8 cellular contexts compared by ENCODE assay signal in genomic region chr11:45847908-45848316, GRCh38. TPM values are rescaled to one million over a fixed set of nuclear protein-coding genes. Genes with fewer than 3 reads are reported as not detected.
DNase-seq lines count a peak whose midpoint lies in the region; ATAC-seq and TF ChIP-seq lines count a peak whose summit lies in the region.

No MANE protein-coding gene starts in this region.

- H3K4me1 Mint-ChIP-seq in CD4-positive, alpha-beta memory T cell: peaks cover 30 to 72% (median 50%) of the 10 kb centered on the region in 4 donors
- peaks cover 34% of the 10 kb centered on the region for H3K4me1 Mint-ChIP-seq in T-helper 2 cell treated with Interferon-gamma antibody and Interleukin-4, amounts not matched to agents 5 μg/mL and 100 μg/mL, for 36 hours (ENCODE audit: low read depth)
- peaks cover 32% of the 10 kb centered on the region for H3K4me1 Mint-ChIP-seq in chondrocyte (ENCODE audit: low read depth)

- ATAC-seq in GM19455 (IDR thresholded peaks at IDR 0.05; ENCODE audit: unreplicated experiment): peak; percentile 11
- peak; percentile 49 for ATAC-seq in left colon
- ATAC-seq in GM18870 (IDR thresholded peaks at IDR 0.05; ENCODE audit: unreplicated experiment): no peak

- H3K4me3 Mint-ChIP-seq in CD4-positive, alpha-beta memory T cell: peak overlapping the region; percentile 81 to 97 (median 86)
- peak overlapping the region; percentile 87 for H3K4me3 Mint-ChIP-seq in T-helper 2 cell treated with Interferon-gamma antibody and Interleukin-4, amounts not matched to agents 5 μg/mL and 100 μg/mL, for 36 hours
- H3K4me3 Mint-ChIP-seq in chondrocyte (ENCODE audit: unreplicated experiment): peak overlapping the region; percentile 81

- H3K4me3 ChIP-seq in CD4-positive, alpha-beta memory T cell (ENCODE audit: low read length in 2 of 2): peak overlapping the region; percentile 80 to 86
- H3K4me3 ChIP-seq in HUES48 (ENCODE audit: low read depth, low read length): peak overlapping the region; percentile 97

- intact Hi-C loops in CD4-positive, alpha-beta memory T cell (cut with micrococcal nuclease): loop anchor here (1.0 to 10.0 kb wide), 7 partner anchors 43 to 1417 kb away; partner anchors contain the start of genes ARHGAP1, SLC35C1 and ZNF408
- intact Hi-C loops in left colon (cut with DNase I, micrococcal nuclease): no loop called here

- H3K27me3 ChIP-seq in CD4-positive, alpha-beta memory T cell (ENCODE audit: insufficient read depth, low read length): no peaks in the 10 kb centered on the region
- H3K27me3 ChIP-seq in HUES48 (ENCODE audit: control insufficient read depth, insufficient read depth, low read length): peaks cover 21% of the 10 kb centered on the region

- TF ChIP-seq CTCF in chondrocyte (IDR thresholded peaks at IDR 0.05): peak; percentile 54

- H3K27ac Mint-ChIP-seq in CD4-positive, alpha-beta memory T cell: peak overlapping the region; percentile 90 to 100 (median 97)
- H3K27ac Mint-ChIP-seq in T-helper 2 cell treated with Interferon-gamma antibody and Interleukin-4, amounts not matched to agents 5 μg/mL and 100 μg/mL, for 36 hours: peak overlapping the region; percentile 91
- peak overlapping the region; percentile 91 for H3K27ac Mint-ChIP-seq in chondrocyte (ENCODE audit: unreplicated experiment)

- H3K36me3 ChIP-seq in CD4-positive, alpha-beta memory T cell (ENCODE audit: insufficient read depth, low read length): no peaks in the 10 kb centered on the region
- no peaks in the 10 kb centered on the region for H3K36me3 ChIP-seq in HUES48 (ENCODE audit: control insufficient read depth, insufficient read depth, low read length)

- CTCF ChIA-PET in CD4-positive, alpha-beta memory T cell (lab: Charles Lee; ENCODE audit: partially characterized antibody): no interaction called here

- H3K4me1 ChIP-seq in CD4-positive, alpha-beta memory T cell (ENCODE audit: insufficient read depth, low read length): peaks cover 43% of the 10 kb centered on the region
- H3K4me1 ChIP-seq in HUES48 (ENCODE audit: control insufficient read depth, insufficient read depth, low read length): peaks cover 20% of the 10 kb centered on the region

- H3K27me3 Mint-ChIP-seq in CD4-positive, alpha-beta memory T cell: no peaks in the 10 kb centered on the region
- H3K27me3 Mint-ChIP-seq in T-helper 2 cell treated with Interferon-gamma antibody and Interleukin-4, amounts not matched to agents 5 μg/mL and 100 μg/mL, for 36 hours (ENCODE audit: low read depth): peaks cover 4% of the 10 kb centered on the region
- H3K27me3 Mint-ChIP-seq in chondrocyte (ENCODE audit: low read depth): peaks cover 8% of the 10 kb centered on the region

- H3K36me3 Mint-ChIP-seq in CD4-positive, alpha-beta memory T cell: peaks cover 10 to 19% of the 10 kb centered on the region in 2 donors
- no peaks in the 10 kb centered on the region for H3K36me3 Mint-ChIP-seq in T-helper 2 cell treated with Interferon-gamma antibody and Interleukin-4, amounts not matched to agents 5 μg/mL and 100 μg/mL, for 36 hours (ENCODE audit: low read depth)
- no peaks in the 10 kb centered on the region for H3K36me3 Mint-ChIP-seq in chondrocyte (ENCODE audit: low read depth)

- peak overlapping the region; percentile 72 for H3K9ac ChIP-seq in HUES48 (ENCODE audit: low read depth, low read length)

- DNase-seq in CD4-positive, alpha-beta memory T cell: peak in 4 of 5 donors; percentile 55 to 69 (median 66)
- DNase-seq in T-helper 2 cell treated with Interferon-gamma antibody and Interleukin-4, amounts not matched to agents 5 μg/mL and 100 μg/mL, for 36 hours (ENCODE audit: low spot score): peak; percentile 51
- DNase-seq in chondrocyte (ENCODE audit: low spot score) (no peak), left colon (peak; percentile 66)
- peak; percentile 9 to 13 for DNase-seq in stimulated activated CD4-positive, alpha-beta T cell treated with anti-CD3 and anti-CD28 coated beads, Interleukin-4, amount 100 ng/mL, for 4 hours

- H3K27ac ChIP-seq in CD4-positive, alpha-beta memory T cell (ENCODE audit: low read depth, low read length): peak overlapping the region; percentile 96
- H3K27ac ChIP-seq in HUES48 (ENCODE audit: low read depth, low read length): peak overlapping the region; percentile 68

- POLR2A ChIA-PET in CD4-positive, alpha-beta memory T cell (lab: Charles Lee; ENCODE audit: partially characterized antibody): interaction anchor here (1.3 to 3.2 kb wide), 4 partner anchors 61 to 160 kb away, joined by 3 to 32 read pairs (median 6); partner anchors contain the start of gene PEX16

- no peaks in the 10 kb centered on the region for H3K9me3 ChIP-seq in CD4-positive, alpha-beta memory T cell (ENCODE audit: control insufficient read depth in 1 of 2, low read length in 2 of 2)
- no peaks in the 10 kb centered on the region for H3K9me3 ChIP-seq in HUES48 (ENCODE audit: control insufficient read depth, insufficient read depth, low read length)

- peaks cover 0 to 5% (median 0%) of the 10 kb centered on the region in 8 donors for H3K9me3 Mint-ChIP-seq in CD4-positive, alpha-beta memory T cell
- no peaks in the 10 kb centered on the region for H3K9me3 Mint-ChIP-seq in T-helper 2 cell treated with Interferon-gamma antibody and Interleukin-4, amounts not matched to agents 5 μg/mL and 100 μg/mL, for 36 hours
- no peaks in the 10 kb centered on the region for H3K9me3 Mint-ChIP-seq in chondrocyte (ENCODE audit: low read depth)

RNA-seq across cellular contexts. Expression of gene CRY2, which starts 0.6 kb away (rescaled TPM):
- 10 to 100 TPM; 66.0 to 67.4 TPM for total RNA-seq in CD4-positive, alpha-beta memory T cell
- 10 to 100 TPM; 22.6 to 28.9 TPM for polyA plus RNA-seq in CD4-positive, alpha-beta memory T cell
- 12.2 to 16.8 TPM (median 13.8 TPM) in 3 replicates for total RNA-seq in chondrocyte
- total RNA-seq in left colon: 10 to 100 TPM; 25.6 to 31.3 TPM

RNA-seq across cellular contexts. Expression of gene MAPK8IP1, which starts 37.5 kb away (rescaled TPM):
- under 1 TPM; 0.73 to 0.86 TPM for total RNA-seq in CD4-positive, alpha-beta memory T cell
- under 1 TPM; 0.06 to 0.08 TPM for polyA plus RNA-seq in CD4-positive, alpha-beta memory T cell
- total RNA-seq in chondrocyte (6.7 to 10.8 TPM (median 9.6 TPM) in 3 replicates), left colon (1 to 10 TPM; 1.7 to 4.0 TPM)

RNA-seq across cellular contexts. Expression of gene SLC35C1, which starts 43.0 kb away (rescaled TPM):
- total RNA-seq in CD4-positive, alpha-beta memory T cell: 10 to 100 TPM; 20.3 to 21.5 TPM
- polyA plus RNA-seq in CD4-positive, alpha-beta memory T cell: 10 to 100 TPM; 18.6 to 19.9 TPM
- total RNA-seq in chondrocyte: 22.7 to 33.1 TPM (median 31.9 TPM) in 3 replicates
- 10 to 100 TPM; 48.6 to 56.8 TPM for total RNA-seq in left colon

RNA-seq across cellular contexts. Expression of gene FREY1, which starts 59.2 kb away (rescaled TPM):
- 1 to 10 TPM; 4.5 to 4.8 TPM for total RNA-seq in CD4-positive, alpha-beta memory T cell
- not detected for polyA plus RNA-seq in CD4-positive, alpha-beta memory T cell
- total RNA-seq in chondrocyte (0.49 to 1.4 TPM (median 0.80 TPM) in 3 replicates), left colon (1 to 10 TPM in 1 of 2 donors, under 1 TPM in 1; 0.61 to 1.3 TPM)
